ENCODE assay signal across 16 cellular contexts in genomic region chr7:129728875-129729467, GRCh38.
"Had no signal": no experiment of that assay in that cellular context is flagged by ENCODE, and none has a peak within 500 bp of the region (broad histone marks: within the 10 kb centered on the region; RNA-seq: fewer than 3 reads in every experiment).

No MANE protein-coding gene starts in this region.

- H3K4me1 ChIP-seq: gastroesophageal sphincter, neural progenitor cell, parathyroid adenoma, vagina had no signal

- H3K27ac ChIP-seq: gastroesophageal sphincter, neural progenitor cell, parathyroid adenoma, thoracic aorta, vagina had no signal

- H3K4me3 ChIP-seq: adrenal gland, gastroesophageal sphincter, neural progenitor cell, thoracic aorta, vagina had no signal

- H3K4me3 Mint-ChIP-seq: activated CD4-positive, alpha-beta T cell treated with anti-CD3 and anti-CD28 coated beads, Interleukin-2, amount 10 ng/mL, durations not matched to agents 24 days and 14 days; activated naive CD4-positive, alpha-beta T cell treated with anti-CD3 and anti-CD28 coated beads, Interleukin-2, amount 10 ng/mL, durations not matched to agents 7 days and 5 days; central memory CD8-positive, alpha-beta T cell; neural progenitor cell; stimulated activated naive CD8-positive, alpha-beta T cell treated with anti-CD3 and anti-CD28 coated beads, Interleukin-15, amount 100 ng/mL, for 72 hours; WTC11 had no signal

- DNase-seq: activated CD4-positive, alpha-beta T cell treated with anti-CD3 and anti-CD28 coated beads, Interleukin-2, amount 10 ng/mL, durations not matched to agents 24 days and 14 days; activated naive CD4-positive, alpha-beta T cell treated with anti-CD3 and anti-CD28 coated beads, Interleukin-2, amount 10 ng/mL, durations not matched to agents 7 days and 5 days; adrenal gland; effector memory CD4-positive, alpha-beta T cell; kidney; retina; stimulated activated CD4-positive, alpha-beta T cell treated with anti-CD3 and anti-CD28 coated beads, Interleukin-15, amount 100 ng/mL, for 24 hours; stimulated activated CD4-positive, alpha-beta T cell treated with anti-CD3 and anti-CD28 coated beads, Interleukin-4, amount 100 ng/mL, for 4 hours; stimulated activated naive CD8-positive, alpha-beta T cell treated with anti-CD3 and anti-CD28 coated beads, Interleukin-15, amount 100 ng/mL, for 72 hours had no signal

- H3K9me3 ChIP-seq: adrenal gland, gastroesophageal sphincter, thoracic aorta, vagina had no signal

- ATAC-seq: gastroesophageal sphincter; stimulated activated naive CD8-positive, alpha-beta T cell treated with anti-CD3 and anti-CD28 coated beads, Interleukin-15, amount 100 ng/mL, for 72 hours; WTC11 had no signal

- H3K27me3 ChIP-seq: adrenal gland, gastroesophageal sphincter, neural progenitor cell, vagina had no signal

- H3K27ac Mint-ChIP-seq: activated CD4-positive, alpha-beta T cell treated with anti-CD3 and anti-CD28 coated beads, Interleukin-2, amount 10 ng/mL, durations not matched to agents 24 days and 14 days; activated naive CD4-positive, alpha-beta T cell treated with anti-CD3 and anti-CD28 coated beads, Interleukin-2, amount 10 ng/mL, durations not matched to agents 7 days and 5 days; neural progenitor cell; stimulated activated naive CD8-positive, alpha-beta T cell treated with anti-CD3 and anti-CD28 coated beads, Interleukin-15, amount 100 ng/mL, for 72 hours; WTC11 had no signal

- H3K9me3 Mint-ChIP-seq: activated CD4-positive, alpha-beta T cell treated with anti-CD3 and anti-CD28 coated beads, Interleukin-2, amount 10 ng/mL, durations not matched to agents 24 days and 14 days; activated naive CD4-positive, alpha-beta T cell treated with anti-CD3 and anti-CD28 coated beads, Interleukin-2, amount 10 ng/mL, durations not matched to agents 7 days and 5 days; central memory CD8-positive, alpha-beta T cell; neural progenitor cell; stimulated activated naive CD8-positive, alpha-beta T cell treated with anti-CD3 and anti-CD28 coated beads, Interleukin-15, amount 100 ng/mL, for 72 hours had no signal

- H3K4me1 Mint-ChIP-seq: activated CD4-positive, alpha-beta T cell treated with anti-CD3 and anti-CD28 coated beads, Interleukin-2, amount 10 ng/mL, durations not matched to agents 24 days and 14 days; activated naive CD4-positive, alpha-beta T cell treated with anti-CD3 and anti-CD28 coated beads, Interleukin-2, amount 10 ng/mL, durations not matched to agents 7 days and 5 days; central memory CD8-positive, alpha-beta T cell; neural progenitor cell; stimulated activated naive CD8-positive, alpha-beta T cell treated with anti-CD3 and anti-CD28 coated beads, Interleukin-15, amount 100 ng/mL, for 72 hours; WTC11 had no signal

- H3K27me3 Mint-ChIP-seq: activated CD4-positive, alpha-beta T cell treated with anti-CD3 and anti-CD28 coated beads, Interleukin-2, amount 10 ng/mL, durations not matched to agents 24 days and 14 days; activated naive CD4-positive, alpha-beta T cell treated with anti-CD3 and anti-CD28 coated beads, Interleukin-2, amount 10 ng/mL, durations not matched to agents 7 days and 5 days; central memory CD8-positive, alpha-beta T cell; stimulated activated naive CD8-positive, alpha-beta T cell treated with anti-CD3 and anti-CD28 coated beads, Interleukin-15, amount 100 ng/mL, for 72 hours had no signal
